ENCODE assay signal across 20 cellular contexts in genomic region chr2:30363406-30363805, GRCh38.
DNase-seq lines count a peak whose midpoint lies in the region; ATAC-seq, FAIRE-seq and TF ChIP-seq lines count a peak whose summit lies in the region.
"Had no signal": no experiment of that assay in that cellular context is flagged by ENCODE, and none has a peak within 500 bp of the region (broad histone marks: within the 10 kb centered on the region; RNA-seq: fewer than 3 reads in every experiment).

No MANE protein-coding gene starts in this region.

- intact Hi-C loops in CD4-positive, alpha-beta T cell (cut with DNase I, micrococcal nuclease), result no loop called here
- intact Hi-C loops in natural killer cell (cut with micrococcal nuclease), result no loop called here

- H3K4me3 ChIP-seq in MG63, result no peak overlapping the region
- no peak overlapping the region for H3K4me3 ChIP-seq in astrocyte (ENCODE audit: insufficient read depth, low read depth, low read length)
- H3K4me3 ChIP-seq: A549 had no signal

- no peaks in the 10 kb centered on the region for H3K9me3 Mint-ChIP-seq in CD4-positive, alpha-beta T cell
- H3K9me3 Mint-ChIP-seq in astrocyte (ENCODE audit: unreplicated experiment) (no peaks in the 10 kb centered on the region), natural killer cell (no peaks in the 10 kb centered on the region)
- no peaks in the 10 kb centered on the region for H3K9me3 Mint-ChIP-seq in stimulated activated naive CD8-positive, alpha-beta T cell treated with anti-CD3 and anti-CD28 coated beads, Interleukin-15, amount 100 ng/mL, for 72 hours

- no peak overlapping the region for H3K27ac ChIP-seq in CD4-positive, alpha-beta T cell (ENCODE audit: low read depth, low read length)
- H3K27ac ChIP-seq in astrocyte (ENCODE audit: low read depth, low read length), result peak overlapping the region; percentile 50
- H3K27ac ChIP-seq: C4-2B had no signal

- peaks cover 57% of the 10 kb centered on the region for H3K4me1 Mint-ChIP-seq in CD4-positive, alpha-beta T cell (ENCODE audit: low read depth)
- peaks cover 27% of the 10 kb centered on the region for H3K4me1 Mint-ChIP-seq in astrocyte (ENCODE audit: low read depth, unreplicated experiment)
- peaks cover 70% of the 10 kb centered on the region for H3K4me1 Mint-ChIP-seq in stimulated activated naive CD8-positive, alpha-beta T cell treated with anti-CD3 and anti-CD28 coated beads, Interleukin-15, amount 100 ng/mL, for 72 hours
- H3K4me1 Mint-ChIP-seq in natural killer cell, result peaks cover 29 to 47% of the 10 kb centered on the region in 2 donors

- H3K27ac Mint-ChIP-seq in CD4-positive, alpha-beta T cell, result peak overlapping the region; percentile 4
- H3K27ac Mint-ChIP-seq in astrocyte (ENCODE audit: unreplicated experiment) (no peak overlapping the region), natural killer cell (peak overlapping the region in 1 of 2 donors; percentile 43)
- no peak overlapping the region for H3K27ac Mint-ChIP-seq in stimulated activated naive CD8-positive, alpha-beta T cell treated with anti-CD3 and anti-CD28 coated beads, Interleukin-15, amount 100 ng/mL, for 72 hours

- peaks cover 51% of the 10 kb centered on the region for H3K4me1 ChIP-seq in astrocyte (ENCODE audit: insufficient read depth, low read length)

- H3K36me3 ChIP-seq in MG63, result no peaks in the 10 kb centered on the region
- H3K36me3 ChIP-seq in astrocyte (ENCODE audit: insufficient read depth, low read length), result no peaks in the 10 kb centered on the region

- H3K27me3 Mint-ChIP-seq in CD4-positive, alpha-beta T cell, result no peaks in the 10 kb centered on the region
- peaks cover 2% of the 10 kb centered on the region for H3K27me3 Mint-ChIP-seq in astrocyte (ENCODE audit: low read depth, unreplicated experiment)
- no peaks in the 10 kb centered on the region for H3K27me3 Mint-ChIP-seq in stimulated activated naive CD8-positive, alpha-beta T cell treated with anti-CD3 and anti-CD28 coated beads, Interleukin-15, amount 100 ng/mL, for 72 hours
- H3K27me3 Mint-ChIP-seq in natural killer cell (ENCODE audit: low read depth in 2 of 2), result no peaks in the 10 kb centered on the region

- H3K4me2 ChIP-seq in astrocyte (ENCODE audit: low read length), result peak overlapping the region; percentile 63

- CTCF ChIA-PET in CD4-positive, alpha-beta T cell (lab: Charles Lee), result no interaction called here
- CTCF ChIA-PET in GM10248 (lab: Yijun Ruan, JAX), result no interaction called here

- POLR2A ChIA-PET in CD4-positive, alpha-beta T cell (lab: Charles Lee), result no interaction called here
- POLR2A ChIA-PET in GM10248 (lab: Yijun Ruan, JAX), result no interaction called here

- ATAC-seq in CD4-positive, alpha-beta T cell (ENCODE audit: poor library complexity), result no peak
- peak; percentile 35 for ATAC-seq in stimulated activated naive CD8-positive, alpha-beta T cell treated with anti-CD3 and anti-CD28 coated beads, Interleukin-15, amount 100 ng/mL, for 72 hours
- no peak for ATAC-seq in natural killer cell
- ATAC-seq: Panc1, Right ventricle myocardium inferior had no signal

- H4K20me1 ChIP-seq in astrocyte (ENCODE audit: insufficient read depth, low read length), result no peaks in the 10 kb centered on the region

- DNase-seq in CD4-positive, alpha-beta T cell, result no peak
- DNase-seq in MG63 (peak; percentile 29), astrocyte (ENCODE audit: low read depth) (no peak), NCI-H2196 (lab: John Stamatoyannopoulos, UW; ENCODE audit: unreplicated experiment) (no peak), GM10248 (ENCODE audit: extremely low spot score) (no peak), natural killer cell (no peak)
- DNase-seq in stimulated activated naive CD8-positive, alpha-beta T cell treated with anti-CD3 and anti-CD28 coated beads, Interleukin-15, amount 100 ng/mL, for 72 hours, result no peak
- DNase-seq: DMS79, KG1, NCI-H1105 treated with DMSO at 0.1 percent for 48 hours, NCI-H187, NCI-H446, NCI-H774 had no signal

- no peaks in the 10 kb centered on the region for H3K9me3 ChIP-seq in CD4-positive, alpha-beta T cell (ENCODE audit: control insufficient read depth, low read length)
- H3K9me3 ChIP-seq in MG63 (no peaks in the 10 kb centered on the region), astrocyte (ENCODE audit: insufficient read depth, low read depth, low read length) (no peaks in the 10 kb centered on the region)
- H3K9me3 ChIP-seq: A549 had no signal

- no peaks in the 10 kb centered on the region for H3K79me2 ChIP-seq in astrocyte (ENCODE audit: insufficient read depth, low read length)

- no peak for TF ChIP-seq CTCF in CD4-positive, alpha-beta T cell (IDR thresholded peaks at IDR 0.05)
- TF ChIP-seq CTCF in astrocyte (IDR thresholded peaks at IDR 0.05; ENCODE audit: insufficient read depth, low read depth, low read length), result no peak
- TF ChIP-seq CTCF in GM10248 (IDR thresholded peaks at IDR 0.05; ENCODE audit: control extremely low read depth, extremely low read depth, low read depth, missing control alignments), result no peak
- no peak for TF ChIP-seq CTCF in natural killer cell (IDR thresholded peaks at IDR 0.05)

- H3K9ac ChIP-seq in astrocyte (ENCODE audit: low read length), result no peak overlapping the region

- no peaks in the 10 kb centered on the region for H3K27me3 ChIP-seq in CD4-positive, alpha-beta T cell (ENCODE audit: control insufficient read depth, insufficient read depth, low read length)
- H3K27me3 ChIP-seq in MG63 (no peaks in the 10 kb centered on the region), astrocyte (ENCODE audit: insufficient read depth, low read length) (no peaks in the 10 kb centered on the region)

- FAIRE-seq in astrocyte (lab: Jason Lieb, UNC), result no peak
- FAIRE-seq: A549, G401.6, GM12892, H1 had no signal

- H3K36me3 Mint-ChIP-seq in CD4-positive, alpha-beta T cell (ENCODE audit: low read depth), result no peaks in the 10 kb centered on the region
- H3K36me3 Mint-ChIP-seq in astrocyte (ENCODE audit: low read depth, unreplicated experiment), result no peaks in the 10 kb centered on the region
- H3K36me3 Mint-ChIP-seq in natural killer cell, result no peaks in the 10 kb centered on the region

- no peak overlapping the region for H2AFZ ChIP-seq in astrocyte (ENCODE audit: low read depth, low read length)

- H3K4me3 Mint-ChIP-seq in CD4-positive, alpha-beta T cell, result no peak overlapping the region
- H3K4me3 Mint-ChIP-seq in astrocyte (ENCODE audit: unreplicated experiment) (no peak overlapping the region), natural killer cell (no peak overlapping the region)
- H3K4me3 Mint-ChIP-seq in stimulated activated naive CD8-positive, alpha-beta T cell treated with anti-CD3 and anti-CD28 coated beads, Interleukin-15, amount 100 ng/mL, for 72 hours, result no peak overlapping the region
